Comparison of ENCODE assay signal across 8 cellular contexts in genomic region chr12:130818381-130819247, GRCh38. TPM values are rescaled to one million over a fixed set of nuclear protein-coding genes. Genes with fewer than 3 reads are reported as not detected.
A peak's percentile ranks its signal among the peaks of the same experiment; 100 is the strongest.
DNase-seq lines count a peak whose midpoint lies in the region; ATAC-seq and TF ChIP-seq lines count a peak whose summit lies in the region.

No MANE protein-coding gene starts in this region.

- no peaks in the 10 kb centered on the region for H3K9me3 Mint-ChIP-seq in CD8-positive, alpha-beta memory T cell

- H3K36me3 Mint-ChIP-seq in CD8-positive, alpha-beta memory T cell, result peaks cover 3 to 40% (median 8%) of the 10 kb centered on the region in 3 donors

- no peaks in the 10 kb centered on the region for H3K27me3 ChIP-seq in CD8-positive, alpha-beta memory T cell (ENCODE audit: insufficient read depth, low read length, poor library complexity, severe bottlenecking)
- H3K27me3 ChIP-seq in HL-60 (ENCODE audit: insufficient read depth, poor library complexity, severe bottlenecking), result no peaks in the 10 kb centered on the region
- H3K27me3 ChIP-seq in body of pancreas, result no peaks in the 10 kb centered on the region

- ATAC-seq in GM19467 (IDR thresholded peaks at IDR 0.05; ENCODE audit: unreplicated experiment) (peak; percentile 81), body of pancreas (peak; percentile 93)

- H3K36me3 ChIP-seq in CD8-positive, alpha-beta memory T cell (ENCODE audit: insufficient read depth, low read length), result peaks cover 3% of the 10 kb centered on the region
- H3K36me3 ChIP-seq in body of pancreas (replicated peaks in 1 of 2; ENCODE audit: insufficient read depth in 1 of 2, low read depth in 2 of 2), result no peaks in the 10 kb centered on the region

- peak in 1 of 3 donors; percentile 11 for TF ChIP-seq POLR2A in body of pancreas (IDR thresholded peaks at IDR 0.05)

- TF ChIP-seq CTCF in HL-60 (IDR thresholded peaks at IDR 0.05; ENCODE audit: insufficient read depth, low read length) (peak; percentile 43), body of pancreas (IDR thresholded peaks at IDR 0.05) (peak; percentile 31 to 97 (median 82))

- POLR2A ChIA-PET in CD8-positive, alpha-beta memory T cell (lab: Charles Lee), result no interaction called here

- WGBS in body of pancreas, 2 donors, result 10 to 11% methylated on average over 40 to 60 of the region's 60 CpGs

- peak overlapping the region; percentile 85 to 91 (median 89) for H3K4me3 Mint-ChIP-seq in CD8-positive, alpha-beta memory T cell

- intact Hi-C loops in body of pancreas (cut with DNase I), result no loop called here

- H3K4me1 ChIP-seq in CD8-positive, alpha-beta memory T cell (ENCODE audit: insufficient read depth, low read length), result no peaks in the 10 kb centered on the region
- H3K4me1 ChIP-seq in body of pancreas, result peaks cover 10% of the 10 kb centered on the region

- peaks cover 0 to 3% of the 10 kb centered on the region in 2 donors for H3K27me3 Mint-ChIP-seq in CD8-positive, alpha-beta memory T cell

- CTCF ChIA-PET in CD8-positive, alpha-beta memory T cell (lab: Charles Lee), result interaction anchor here (0.8 to 1.8 kb wide), 8 partner anchors 9 to 157 kb away, joined by 3 to 8 read pairs (median 4); no protein-coding TSS in a partner anchor

- H3K4me1 Mint-ChIP-seq in CD8-positive, alpha-beta memory T cell, result peaks cover 14 to 32% (median 23%) of the 10 kb centered on the region in 3 donors

- H3K27ac ChIP-seq in CD8-positive, alpha-beta memory T cell (ENCODE audit: low read depth, low read length), result peak overlapping the region; percentile 24
- H3K27ac ChIP-seq in HL-60 (replicated peaks) (peak overlapping the region; percentile 40), body of pancreas (peak overlapping the region in 3 of 4 donors; percentile 26 to 70 (median 35))

- H3K4me3 ChIP-seq in CD8-positive, alpha-beta memory T cell (ENCODE audit: low read length), result peak overlapping the region; percentile 78
- H3K4me3 ChIP-seq in HL-60 (replicated peaks; ENCODE audit: insufficient read depth, low read length) (peak overlapping the region; percentile 51), body of pancreas (peak overlapping the region; percentile 2 to 24)

- H3K9me3 ChIP-seq in CD8-positive, alpha-beta memory T cell (ENCODE audit: low read length), result no peaks in the 10 kb centered on the region
- H3K9me3 ChIP-seq in body of pancreas, result no peaks in the 10 kb centered on the region

- DNase-seq in CD8-positive, alpha-beta memory T cell, result peak; percentile 69 to 77 (median 70)
- DNase-seq in HL-60 (ENCODE audit: low read depth in 1 of 2, low spot score in 1 of 2) (peak; percentile 46 to 66), T-helper 22 cell (ENCODE audit: low read depth) (peak; percentile 50), body of pancreas (peak; percentile 64 to 79 (median 68)), islet precursor cell (peak; percentile 95), middle frontal gyrus (ENCODE audit: extremely low spot score, low spot score) (no peak)
- peak; percentile 38 to 71 for DNase-seq in stimulated activated CD4-positive, alpha-beta T cell treated with anti-CD3 and anti-CD28 coated beads, Interleukin-15, amount 100 ng/mL, for 48 hours (ENCODE audit: low read depth in 2 of 2)

- H3K27ac Mint-ChIP-seq in CD8-positive, alpha-beta memory T cell, result peak overlapping the region; percentile 43 to 92 (median 83)

RNA-seq across cellular contexts. Expression of gene STX2, which starts 20.4 kb away (rescaled TPM):
- 10 to 100 TPM; 22.1 to 23.0 TPM for total RNA-seq in CD8-positive, alpha-beta memory T cell
- 10.7 TPM for polyA plus RNA-seq in CD8-positive, alpha-beta memory T cell
- total RNA-seq in body of pancreas, result 10 to 100 TPM; 17.1 to 18.8 TPM

RNA-seq across cellular contexts. Expression of gene RAN, which starts 53.3 kb away (rescaled TPM):
- total RNA-seq in CD8-positive, alpha-beta memory T cell, result 1,000 to 10,000 TPM; 2,623 to 2,680 TPM
- 536 TPM for polyA plus RNA-seq in CD8-positive, alpha-beta memory T cell
- total RNA-seq in body of pancreas, result 100 to 1,000 TPM in 1 of 2 donors, 10 to 100 TPM in 1; 79.1 to 115 TPM

Comparison
In these comparisons a context has a peak if more than half of its experiments do, and no peak if none do; other contexts are left out.
1. H3K4me3 ChIP-seq: peak in every context shown above with its lines; median percentile 78 in CD8-positive, alpha-beta memory T cell; 51 in HL-60; 13 in body of pancreas.
2. RNA of gene RAN, which starts 53.3 kb away (total RNA-seq): 2,623 to 2,680 TPM in CD8-positive, alpha-beta memory T cell; 79.1 to 115 TPM in body of pancreas; every median in the first group is over 10 times any median in the second.
3. Peak in every context shown above with its lines, with median percentiles within 50 percentile points of each other: H3K27ac ChIP-seq.